22 cellular contexts compared by ENCODE assay signal in the genomic region with DNA sequence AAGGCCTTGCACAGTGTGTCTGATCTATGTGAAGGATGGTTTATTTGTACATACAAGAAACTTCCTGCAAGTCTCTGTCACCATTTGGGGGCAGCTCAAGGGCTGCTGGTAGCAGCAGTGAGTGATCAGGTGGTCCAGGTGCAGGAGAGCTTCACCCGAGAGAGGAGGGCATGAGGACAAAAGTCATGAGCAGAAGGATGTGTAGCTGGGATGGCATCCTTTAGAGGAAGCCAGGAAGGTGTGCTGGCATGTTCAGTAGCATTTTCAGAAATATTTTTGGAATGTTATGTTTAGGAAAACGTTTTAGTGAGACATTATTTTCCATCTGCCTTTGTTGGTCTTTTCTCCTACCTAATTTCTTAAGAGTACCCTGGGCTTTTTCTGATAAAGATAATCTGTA. TPM values are rescaled to one million over a fixed set of nuclear protein-coding genes. Genes with fewer than 3 reads are reported as not detected.
DNase-seq lines count a peak whose midpoint lies in the region; ATAC-seq and TF ChIP-seq lines count a peak whose summit lies in the region.
"Had no signal": no experiment of that assay in that cellular context is flagged by ENCODE, and none has a peak within 500 bp of the region (broad histone marks: within the 10 kb centered on the region; RNA-seq: fewer than 3 reads in every experiment).

No MANE protein-coding gene starts in this region.

- no peaks in the 10 kb centered on the region for H3K9me3 ChIP-seq in OCI-LY7 (ENCODE audit: low read length)
- H3K9me3 ChIP-seq in osteoblast (ENCODE audit: low read depth, low read length) = no peaks in the 10 kb centered on the region
- H3K9me3 ChIP-seq: A549, BE2C had no signal

- H3K4me3 ChIP-seq in OCI-LY7 (ENCODE audit: low read depth, low read length, poor library complexity, severe bottlenecking) (no peak overlapping the region), epithelial cell of esophagus (ENCODE audit: low read length) (no peak overlapping the region), osteoblast (ENCODE audit: insufficient read depth, low read length) (no peak overlapping the region)
- H3K4me3 ChIP-seq: A549; BLaER1 treated with 17β-estradiol and CSF1 and Interleukin-3, amounts not matched to agents 10 nM and 100 nM; GM12878; GM23338 had no signal

- POLR2A ChIA-PET in OCI-LY7 (lab: Charles Lee) = no interaction called here

- peaks cover 2% of the 10 kb centered on the region for H3K9me3 Mint-ChIP-seq in nephron
- H3K9me3 Mint-ChIP-seq: GM23338, H9 had no signal

- H3K36me3 ChIP-seq in OCI-LY7 (ENCODE audit: insufficient read depth, low read length) (no peaks in the 10 kb centered on the region), osteoblast (ENCODE audit: insufficient read depth, low read length) (no peaks in the 10 kb centered on the region)
- H3K36me3 ChIP-seq: BE2C; BLaER1 treated with 17β-estradiol and CSF1 and Interleukin-3, amounts not matched to agents 10 nM and 100 nM had no signal

- H3K27me3 ChIP-seq in osteoblast (ENCODE audit: insufficient read depth, low read length) = peaks cover 62% of the 10 kb centered on the region
- H3K27me3 ChIP-seq: BE2C; BLaER1 treated with 17β-estradiol and CSF1 and Interleukin-3, amounts not matched to agents 10 nM and 100 nM had no signal

- H3K27ac Mint-ChIP-seq in nephron = peak overlapping the region in 2 of 3 experiments; percentile 35 to 76
- H3K27ac Mint-ChIP-seq: CD14-positive monocyte; CD4-positive, alpha-beta T cell; CD8-positive, alpha-beta memory T cell; GM23338 had no signal

- no peaks in the 10 kb centered on the region for H4K20me1 ChIP-seq in OCI-LY7 (ENCODE audit: insufficient read depth, low read length)
- no peaks in the 10 kb centered on the region for H4K20me1 ChIP-seq in osteoblast (ENCODE audit: insufficient read depth, low read length)
- H4K20me1 ChIP-seq: BLaER1 treated with 17β-estradiol and CSF1 and Interleukin-3, amounts not matched to agents 10 nM and 100 nM had no signal

- TF ChIP-seq CTCF in OCI-LY7 (conservative IDR thresholded peaks at IDR 0.05; ENCODE audit: low read length) = no peak
- TF ChIP-seq CTCF in epithelial cell of esophagus (IDR thresholded peaks at IDR 0.05; ENCODE audit: insufficient read depth, low read depth, low read length, missing control alignments) = no peak
- TF ChIP-seq CTCF in nephron (IDR thresholded peaks at IDR 0.05; ENCODE audit: unreplicated experiment in 3 of 3) = no peak
- TF ChIP-seq CTCF in osteoblast (IDR thresholded peaks at IDR 0.05; ENCODE audit: extremely low read depth, low read depth, low read length) = no peak

- H3K4me1 Mint-ChIP-seq in nephron = peaks cover 54% of the 10 kb centered on the region
- H3K4me1 Mint-ChIP-seq: GM23338 had no signal

- H3K36me3 Mint-ChIP-seq in nephron (ENCODE audit: low read depth) = no peaks in the 10 kb centered on the region
- H3K36me3 Mint-ChIP-seq: CD14-positive monocyte; CD8-positive, alpha-beta memory T cell had no signal

- H3K9me2 ChIP-seq in OCI-LY7 (ENCODE audit: insufficient read depth, low read length) = no peaks in the 10 kb centered on the region

- DNase-seq in OCI-LY7 (ENCODE audit: low spot score) (peak; percentile 7), epithelial cell of esophagus (ENCODE audit: low read depth) (peak; percentile 19), osteoblast (ENCODE audit: insufficient read length, low spot score, missing footprints) (peak; percentile 63), Right ventricle myocardium superior (no peak), putamen (ENCODE audit: low spot score) (no peak)
- DNase-seq: 8988T; AML-193; BE2C; CD4-positive, alpha-beta T cell; CD8-positive, alpha-beta memory T cell; DMS 273 treated with DMSO at 0.1 percent for 48 hours; GDM1; H9 had no signal

- H2AFZ ChIP-seq in OCI-LY7 (ENCODE audit: low read length) (no peak overlapping the region), osteoblast (ENCODE audit: low read length) (no peak overlapping the region)
- H2AFZ ChIP-seq: GM23338 had no signal

- H3K27ac ChIP-seq in OCI-LY7 (ENCODE audit: low read depth, low read length, poor library complexity, severe bottlenecking) = no peak overlapping the region
- no peak overlapping the region for H3K27ac ChIP-seq in osteoblast (ENCODE audit: low read depth, low read length)
- H3K27ac ChIP-seq: A549; BLaER1 treated with 17β-estradiol and CSF1 and Interleukin-3, amounts not matched to agents 10 nM and 100 nM had no signal

- intact Hi-C loops in OCI-LY7 (cut with micrococcal nuclease; ENCODE audit: unreplicated experiment) (no loop called here), Right ventricle myocardium superior (cut with DNase I) (no loop called here)

- H3K4me2 ChIP-seq in OCI-LY7 (ENCODE audit: low read length) (no peak overlapping the region), osteoblast (ENCODE audit: insufficient read depth, low read length) (no peak overlapping the region)
- H3K4me2 ChIP-seq: A549; BLaER1 treated with 17β-estradiol and CSF1 and Interleukin-3, amounts not matched to agents 10 nM and 100 nM; GM23338 had no signal

- H3K4me1 ChIP-seq in OCI-LY7 (ENCODE audit: insufficient read depth, low read length, poor library complexity, severe bottlenecking) (peaks cover 9% of the 10 kb centered on the region), osteoblast (ENCODE audit: insufficient read depth, low read length) (no peaks in the 10 kb centered on the region)
- H3K4me1 ChIP-seq: A549, BE2C had no signal

- no peak overlapping the region for H3K4me3 Mint-ChIP-seq in nephron
- H3K4me3 Mint-ChIP-seq: CD14-positive monocyte; CD4-positive, alpha-beta T cell; CD8-positive, alpha-beta memory T cell; GM23338; H9 had no signal

- peaks cover 24% of the 10 kb centered on the region for H3K27me3 Mint-ChIP-seq in nephron (ENCODE audit: low read depth)

- CTCF ChIA-PET in OCI-LY7 (lab: Charles Lee; ENCODE audit: unreplicated experiment) = no interaction called here

- BruUV-seq in OCI-LY7 (replicated peaks; lab: Mats Ljungman, UMichigan) = no TSS peak

- ATAC-seq in Right ventricle myocardium superior (ENCODE audit: poor library complexity) (no peak), GM18517 (IDR thresholded peaks at IDR 0.05; ENCODE audit: unreplicated experiment) (no peak)
- ATAC-seq: A549, GM12878, GM23338, HCT116 had no signal

- H3K79me2 ChIP-seq in OCI-LY7 (ENCODE audit: insufficient read depth, low read depth, low read length) (no peaks in the 10 kb centered on the region), osteoblast (ENCODE audit: insufficient read depth, low read length) (no peaks in the 10 kb centered on the region)

RNA-seq across cellular contexts. Expression of a gene that starts 31.9 kb away (rescaled TPM):
- total RNA-seq in OCI-LY7 (2014; rRNA removed; shearing (Covaris generic)) = not detected in 2 replicates
- total RNA-seq in OCI-LY7 (2022) = not detected in 2 replicates
- total RNA-seq in osteoblast = 0.59 TPM in 1 of 2 replicates, not detected in the other
- 0.32 TPM for total RNA-seq in Right ventricle myocardium superior
- total RNA-seq: CD4-positive, alpha-beta T cell; CD8-positive, alpha-beta memory T cell; GM23338; H4; H9 had no signal

Comparison
In these comparisons a context has a peak if more than half of its experiments do, and no peak if none do; other contexts are left out.
1. DNase-seq: peak in OCI-LY7 (single experiment), epithelial cell of esophagus (single experiment) and osteoblast (single experiment); none in Right ventricle myocardium superior (single experiment) and putamen (single experiment).